ENCODE assay signal across 8 cellular contexts in genomic region chr17:66301864-66302741, GRCh38. TPM values are rescaled to one million over a fixed set of nuclear protein-coding genes. Genes with fewer than 3 reads are reported as not detected.
DNase-seq lines count a peak whose midpoint lies in the region; ATAC-seq lines count a peak whose summit lies in the region.

Gene PRKCA (plus strand): TSS chr17:66302613.

- H3K27ac ChIP-seq in right cardiac atrium (ENCODE audit: low read length) (peak within 1 kb of the TSS; percentile 25), aorta (ENCODE audit: low read depth in 1 of 2, low read length in 2 of 2) (peak within 1 kb of the TSS in 1 of 2 donors; percentile 55)

- intact Hi-C loops in right cardiac atrium (cut with DNase I) = no loop called here
- intact Hi-C loops in aorta (cut with DNase I) = loop anchor here in 1 of 2 donors (5.0 kb wide), 1 partner anchor 35 kb away; no protein-coding TSS in a partner anchor

- H3K4me1 ChIP-seq in right cardiac atrium (ENCODE audit: control insufficient read depth, insufficient read depth, low read length) (no peaks in the 10 kb centered on the region), aorta (ENCODE audit: control insufficient read depth in 1 of 2, insufficient read depth in 2 of 2, low read length in 2 of 2) (no peaks in the 10 kb centered on the region)

- ATAC-seq in GM21619 (IDR thresholded peaks at IDR 0.05; ENCODE audit: unreplicated experiment) = peak; percentile 80
- ATAC-seq in right cardiac atrium = peak; percentile 92 to 93
- peak; percentile 89 for ATAC-seq in aorta (ENCODE audit: low FRiP score)

- WGBS in right cardiac atrium = 1% methylated on average over 107 of the region's 117 CpGs
- 1% methylated on average over 34 to 111 of the region's 117 CpGs for WGBS in aorta, 2 donors

- H3K27me3 ChIP-seq in right cardiac atrium (ENCODE audit: control insufficient read depth, insufficient read depth) (no peaks in the 10 kb centered on the region), aorta (ENCODE audit: control insufficient read depth in 1 of 2, insufficient read depth in 2 of 2, low read length in 1 of 2) (no peaks in the 10 kb centered on the region)

- DNase-seq in DMS 273 treated with DMSO at 0.1 percent for 48 hours (lab: John Stamatoyannopoulos, UW) = peak; percentile 46
- DNase-seq in LHCN-M2 (ENCODE audit: low read depth) = peak; percentile 65
- DNase-seq in T-helper 2 cell = peak; percentile 49 to 87 (median 66)
- peak in 55 of 58 donors; percentile 7 to 90 (median 68) for DNase-seq in anterior cingulate cortex (lab: John Stamatoyannopoulos, UW)
- peak; percentile 82 to 94 (median 91) for DNase-seq in right cardiac atrium
- DNase-seq in pulmonary artery endothelial cell (ENCODE audit: low read depth, low spot score) = peak; percentile 20
- DNase-seq in aorta = peak; percentile 77 to 90

- H3K9me3 ChIP-seq in right cardiac atrium (ENCODE audit: control insufficient read depth, low read length) (no peaks in the 10 kb centered on the region), aorta (ENCODE audit: control insufficient read depth, low read length) (no peaks in the 10 kb centered on the region)

- no peaks in the 10 kb centered on the region for H3K36me3 ChIP-seq in aorta (ENCODE audit: control insufficient read depth in 1 of 2, insufficient read depth in 2 of 2, low read length in 1 of 2)

- H3K4me3 ChIP-seq in right cardiac atrium (ENCODE audit: low read length) (peak within 1 kb of the TSS; percentile 99), aorta (ENCODE audit: low read length in 2 of 2) (peak within 1 kb of the TSS; percentile 90 to 94)

RNA-seq across cellular contexts. Expression of gene PRKCA, which starts in this region (rescaled TPM):
- total RNA-seq in LHCN-M2 (2014; rRNA removed) (24.0 and 26.8 TPM in 2 replicates), right cardiac atrium (1 to 10 TPM; 5.0 to 8.0 (median 6.9) TPM), pulmonary artery endothelial cell (10.6 and 10.8 TPM in 2 replicates), aorta (10 to 100 TPM; 11.9 to 15.4 TPM)
- polyA plus RNA-seq in LHCN-M2 (2012) = 20.3 TPM
- polyA plus RNA-seq in right cardiac atrium (2.2 TPM), aorta (1 to 10 TPM; 2.7 to 6.3 TPM)

Comparison
In these comparisons a context has a peak if more than half of its experiments do, and no peak if none do; other contexts are left out.
1. DNase-seq: peak in every context shown above with its lines; median percentile 91 in right cardiac atrium; 84 in aorta; 68 in anterior cingulate cortex; 66 in T-helper 2 cell; 65 in LHCN-M2; 46 in DMS 273 treated with DMSO at 0.1 percent for 48 hours; 20 in pulmonary artery endothelial cell.